In the genomic region with DNA sequence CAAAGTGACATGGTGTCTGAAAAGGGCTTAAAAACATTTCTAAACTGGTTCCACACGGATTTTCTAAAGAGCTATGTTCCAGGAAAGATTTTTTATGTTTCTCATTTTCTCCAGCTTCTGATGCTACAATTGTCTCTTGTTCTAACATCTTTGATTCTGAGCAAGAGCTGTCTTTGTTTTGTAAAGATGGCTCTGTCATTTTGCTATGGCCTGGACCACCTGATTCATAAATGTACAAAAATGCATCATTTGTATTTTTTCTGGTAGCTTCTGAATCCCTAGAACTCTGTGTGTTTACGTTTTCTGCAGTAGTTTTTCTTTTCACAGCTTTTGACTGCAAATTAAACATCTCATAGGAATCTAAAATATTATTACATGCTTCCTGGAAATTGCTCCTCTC, we compare ENCODE assay signal across 20 cellular contexts.
"Had no signal": no experiment of that assay in that cellular context is flagged by ENCODE, and none has a peak within 500 bp of the region (broad histone marks: within the 10 kb centered on the region; RNA-seq: fewer than 3 reads in every experiment).

No MANE protein-coding gene starts in this region.

- H3K27me3 ChIP-seq: adrenal gland, breast epithelium had no signal

- H3K4me3 ChIP-seq: adrenal gland, breast epithelium had no signal

- DNase-seq: activated CD4-positive, alpha-beta memory T cell treated with anti-CD3 and anti-CD28 coated beads for 36 hours; activated CD4-positive, alpha-beta T cell treated with anti-CD3 and anti-CD28 coated beads, Interleukin-2, amount 10 ng/mL, durations not matched to agents 7 days and 5 days; activated CD4-positive, CD25-positive, alpha-beta regulatory T cell treated with anti-CD3 and anti-CD28 coated beads, Interleukin-2, amount 50 U/mL, for 72 hours; activated CD8-positive, alpha-beta memory T cell treated with anti-CD3 and anti-CD28 coated beads for 24 hours; activated gamma-delta T cell treated with Interleukin-2 at 50 U/mL for 16 hours; activated naive CD4-positive, alpha-beta T cell treated with anti-CD3 and anti-CD28 coated beads, Interleukin-2, amount 10 ng/mL, durations not matched to agents 7 days and 5 days; activated naive CD8-positive, alpha-beta T cell treated with anti-CD3 and anti-CD28 coated beads for 36 hours; activated T-cell treated with anti-CD3 and anti-CD28 coated beads, Interleukin-2, amount 50 U/mL, for 4 hours; adrenal gland; aorta; KG1; NCI-H1048; NCI-H146; NCI-H187 treated with DMSO at 0.1 percent for 48 hours; NCI-H2081 treated with DMSO at 0.1 percent for 48 hours; NCI-H446; NCI-H524; PC-3; SHP77 treated with DMSO at 0.1 percent for 48 hours had no signal

- H3K9me3 ChIP-seq: adrenal gland, breast epithelium had no signal

- H3K36me3 ChIP-seq: adrenal gland, breast epithelium had no signal
